Comparison of ENCODE assay signal across 8 cellular contexts in the genomic region with DNA sequence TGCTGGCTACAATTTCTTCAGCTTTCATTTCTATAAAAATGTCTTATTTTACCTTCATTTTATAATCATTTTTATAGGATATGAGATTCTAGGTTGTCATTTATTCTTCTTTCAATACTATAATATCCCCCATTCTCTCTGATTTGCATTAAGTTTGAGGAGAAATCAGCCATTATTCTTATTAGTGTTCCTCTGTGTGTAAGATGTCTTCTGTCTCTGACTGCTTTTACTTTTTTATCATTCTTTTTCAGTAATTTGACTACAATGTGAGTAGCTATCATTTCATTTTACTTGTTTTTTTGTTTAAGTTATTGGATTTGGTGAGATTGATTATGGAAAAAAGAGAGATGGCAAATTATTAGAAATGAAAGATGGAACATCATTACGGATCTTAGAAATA.
"Had no signal": no experiment of that assay in that cellular context is flagged by ENCODE, and none has a peak within 500 bp of the region (broad histone marks: within the 10 kb centered on the region; RNA-seq: fewer than 3 reads in every experiment).

No MANE protein-coding gene starts in this region.

- H3K27ac ChIP-seq: GM23248 had no signal

- H3K4me3 ChIP-seq: GM23248, GM23338, HAP-1 had no signal

- H3K9me3 ChIP-seq: HAP-1 had no signal

- DNase-seq: GM23248, GOT3, H7, H9, HCEC 1CT, HFFc6 had no signal

- H3K36me3 ChIP-seq: HAP-1 had no signal

- H3K4me1 ChIP-seq: HAP-1 had no signal
